In the genomic region with DNA sequence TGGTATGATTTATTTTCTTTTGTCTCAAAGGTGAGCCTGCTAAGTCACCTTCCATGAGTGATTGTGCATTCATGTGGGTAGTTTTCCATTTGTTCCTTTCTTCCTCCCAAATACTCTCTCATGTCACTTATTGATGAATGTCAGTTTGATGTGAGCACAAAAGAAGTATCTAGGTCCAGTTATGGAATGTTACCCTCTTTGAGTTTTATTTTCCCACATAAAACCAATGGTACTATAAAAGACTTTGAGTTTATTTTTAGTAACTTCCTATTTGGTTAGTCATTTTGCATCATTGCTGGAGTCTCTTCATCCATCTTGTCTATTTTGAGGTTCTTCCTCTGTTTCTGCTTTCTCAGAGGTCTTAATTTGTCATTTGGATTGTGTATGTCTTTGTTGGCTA, we compare ENCODE assay signal across 28 cellular contexts.
"Had no signal": no experiment of that assay in that cellular context is flagged by ENCODE, and none has a peak within 500 bp of the region (broad histone marks: within the 10 kb centered on the region; RNA-seq: fewer than 3 reads in every experiment).

No MANE protein-coding gene starts in this region.

- DNase-seq: activated CD4-positive, alpha-beta T cell treated with anti-CD3 and anti-CD28 coated beads for 36 hours; activated CD4-positive, CD25-positive, alpha-beta regulatory T cell; activated effector memory CD4-positive, alpha-beta T cell treated with Interleukin-2 at 50 U/mL for 16 hours; activated naive CD4-positive, alpha-beta T cell treated with anti-CD3 and anti-CD28 coated beads for 36 hours; activated naive CD8-positive, alpha-beta T cell treated with anti-CD3 and anti-CD28 coated beads for 36 hours; adrenal gland; caudate nucleus; cortex of kidney; effector memory CD8-positive, alpha-beta T cell; foreskin fibroblast; heart left ventricle; hypothalamus; left ventricle myocardium inferior; naive thymus-derived CD4-positive, alpha-beta T cell; ovary; sigmoid colon; stimulated activated CD4-positive, alpha-beta T cell treated with anti-CD3 and anti-CD28 coated beads, Interleukin-1b, Interleukin-23, amount 100 ng/mL, for 48 hours; stimulated activated CD4-positive, alpha-beta T cell treated with anti-CD3 and anti-CD28 coated beads, Interleukin-4, amount 100 ng/mL, for 4 hours; stimulated activated naive B cell treated with anti-CD40 and anti-IgM and Interleukin-4, amounts not matched to agents 10 μg/mL and 1 μg/mL and 100 μg/mL, for 72 hours; stomach; T-helper 1 cell; thyroid gland; upper lobe of left lung had no signal

- H3K27ac Mint-ChIP-seq: activated CD4-positive, alpha-beta T cell treated with anti-CD3 and anti-CD28 coated beads for 36 hours; activated naive CD4-positive, alpha-beta T cell treated with anti-CD3 and anti-CD28 coated beads for 36 hours; activated naive CD8-positive, alpha-beta T cell treated with anti-CD3 and anti-CD28 coated beads for 36 hours; effector memory CD8-positive, alpha-beta T cell; naive thymus-derived CD4-positive, alpha-beta T cell; progenitor cell of endocrine pancreas; stimulated activated naive B cell treated with anti-CD40 and anti-IgM and Interleukin-4, amounts not matched to agents 10 μg/mL and 1 μg/mL and 100 μg/mL, for 72 hours; T-helper 2 cell treated with Interferon-gamma antibody and Interleukin-4, amounts not matched to agents 5 μg/mL and 100 μg/mL, for 36 hours had no signal

- H3K9me3 Mint-ChIP-seq: activated naive CD4-positive, alpha-beta T cell treated with anti-CD3 and anti-CD28 coated beads for 36 hours; stimulated activated naive B cell treated with anti-CD40 and anti-IgM and Interleukin-4, amounts not matched to agents 10 μg/mL and 1 μg/mL and 100 μg/mL, for 72 hours had no signal

- H3K36me3 Mint-ChIP-seq: activated naive CD8-positive, alpha-beta T cell treated with anti-CD3 and anti-CD28 coated beads for 36 hours; naive thymus-derived CD4-positive, alpha-beta T cell; stimulated activated naive B cell treated with anti-CD40 and anti-IgM and Interleukin-4, amounts not matched to agents 10 μg/mL and 1 μg/mL and 100 μg/mL, for 72 hours had no signal

- H3K27me3 Mint-ChIP-seq: activated naive CD8-positive, alpha-beta T cell treated with anti-CD3 and anti-CD28 coated beads for 36 hours; effector memory CD8-positive, alpha-beta T cell; progenitor cell of endocrine pancreas; stimulated activated naive B cell treated with anti-CD40 and anti-IgM and Interleukin-4, amounts not matched to agents 10 μg/mL and 1 μg/mL and 100 μg/mL, for 72 hours had no signal

- ATAC-seq: activated CD4-positive, alpha-beta T cell treated with anti-CD3 and anti-CD28 coated beads for 36 hours; effector memory CD8-positive, alpha-beta T cell; heart left ventricle; naive thymus-derived CD4-positive, alpha-beta T cell; stimulated activated naive B cell treated with anti-CD40 and anti-IgM and Interleukin-4, amounts not matched to agents 10 μg/mL and 1 μg/mL and 100 μg/mL, for 72 hours had no signal

- H3K4me1 Mint-ChIP-seq: activated CD4-positive, alpha-beta T cell treated with anti-CD3 and anti-CD28 coated beads for 36 hours; activated naive CD8-positive, alpha-beta T cell treated with anti-CD3 and anti-CD28 coated beads for 36 hours; naive thymus-derived CD4-positive, alpha-beta T cell; stimulated activated naive B cell treated with anti-CD40 and anti-IgM and Interleukin-4, amounts not matched to agents 10 μg/mL and 1 μg/mL and 100 μg/mL, for 72 hours had no signal

- H3K4me3 ChIP-seq: adrenal gland, ascending aorta, heart left ventricle, left ventricle myocardium inferior, lung, ovary, sigmoid colon, smooth muscle cell, stomach, thyroid gland, upper lobe of left lung had no signal

- H3K4me3 Mint-ChIP-seq: activated CD4-positive, alpha-beta T cell treated with anti-CD3 and anti-CD28 coated beads for 36 hours; activated naive CD4-positive, alpha-beta T cell treated with anti-CD3 and anti-CD28 coated beads for 36 hours; activated naive CD8-positive, alpha-beta T cell treated with anti-CD3 and anti-CD28 coated beads for 36 hours; effector memory CD8-positive, alpha-beta T cell; naive thymus-derived CD4-positive, alpha-beta T cell; stimulated activated naive B cell treated with anti-CD40 and anti-IgM and Interleukin-4, amounts not matched to agents 10 μg/mL and 1 μg/mL and 100 μg/mL, for 72 hours; T-helper 2 cell treated with Interferon-gamma antibody and Interleukin-4, amounts not matched to agents 5 μg/mL and 100 μg/mL, for 36 hours had no signal
